ENCODE assay signal across 21 cellular contexts in genomic region chr17:48819466-48819865, GRCh38. TPM values are rescaled to one million over a fixed set of nuclear protein-coding genes. Genes with fewer than 3 reads are reported as not detected.
"Had no signal": no experiment of that assay in that cellular context is flagged by ENCODE, and none has a peak within 500 bp of the region (broad histone marks: within the 10 kb centered on the region; RNA-seq: fewer than 3 reads in every experiment).

No MANE protein-coding gene starts in this region.

- H3K9me3 ChIP-seq: ascending aorta, colonic mucosa, esophagus muscularis mucosa, gastrocnemius medialis, thyroid gland, upper lobe of right lung had no signal

- H3K27ac ChIP-seq: ascending aorta, colonic mucosa, esophagus muscularis mucosa, gastrocnemius medialis, thyroid gland, upper lobe of right lung had no signal

- FAIRE-seq: islet of Langerhans had no signal

- H3K27me3 ChIP-seq: ascending aorta, colonic mucosa, thyroid gland, upper lobe of right lung had no signal

- H3K4me1 ChIP-seq: colonic mucosa had no signal

- H3K4me3 ChIP-seq: ascending aorta, colonic mucosa, esophagus muscularis mucosa, gastrocnemius medialis, thyroid gland, upper lobe of right lung had no signal

- H3K36me3 ChIP-seq: ascending aorta, colonic mucosa, esophagus muscularis mucosa, gastrocnemius medialis, thyroid gland, upper lobe of right lung, WERI-Rb-1 had no signal

- DNase-seq: activated CD4-positive, alpha-beta T cell treated with anti-CD3 and anti-CD28 coated beads for 1 hour; activated CD4-positive, alpha-beta T cell treated with anti-CD3 and anti-CD28 coated beads, Interleukin-2, amount 50 U/mL, for 1 hour; activated CD8-positive, alpha-beta T cell treated with anti-CD3 and anti-CD28 coated beads, Interleukin-2, amount 10 ng/mL, durations not matched to agents 7 days and 5 days; colonic mucosa; gastrocnemius medialis; head of caudate nucleus; hypothalamus; left ventricle myocardium superior; mammary epithelial cell; midbrain; natural killer cell; retina; substantia nigra; thyroid gland; upper lobe of right lung; WERI-Rb-1 had no signal

RNA-seq across cellular contexts. Expression of gene TTLL6, which starts 2.4 kb away (rescaled TPM):
- total RNA-seq: activated CD8-positive, alpha-beta T cell treated with anti-CD3 and anti-CD28 coated beads, Interleukin-2, amount 10 ng/mL, durations not matched to agents 7 days and 5 days; activated naive CD4-positive, alpha-beta T cell treated with anti-CD3 and anti-CD28 coated beads, Interleukin-2, amount 50 U/mL, for 72 hours; ascending aorta; left ventricle myocardium superior; mammary epithelial cell; natural killer cell; osteocyte had no signal
